Comparison of ENCODE assay signal across 15 cellular contexts in the genomic region with DNA sequence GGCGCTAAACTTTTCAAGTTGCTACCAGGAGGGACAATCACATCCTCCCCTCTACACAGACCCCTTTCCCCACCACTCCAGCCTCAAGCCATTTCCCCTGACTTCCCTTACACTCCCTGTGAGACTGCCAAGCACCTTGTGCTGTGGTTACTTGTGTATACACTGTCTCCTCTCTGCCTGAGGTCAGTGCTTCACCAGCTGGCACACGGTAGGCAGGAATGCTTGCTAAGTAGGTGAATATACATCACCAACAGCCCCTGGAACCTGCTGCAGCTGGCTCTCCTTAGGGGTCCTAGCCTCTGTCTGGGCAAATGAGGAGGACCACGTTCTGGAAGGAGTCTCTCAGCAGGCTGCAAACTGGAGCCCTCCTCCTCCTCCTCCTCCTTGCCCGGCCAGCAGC.
"Had no signal": no experiment of that assay in that cellular context is flagged by ENCODE, and none has a peak within 500 bp of the region (broad histone marks: within the 10 kb centered on the region; RNA-seq: fewer than 3 reads in every experiment).

No MANE protein-coding gene starts in this region.

- H3K36me3 ChIP-seq: cardiac muscle cell, gastrocnemius medialis, left ventricle myocardium inferior, tibial nerve had no signal

- H3K27ac ChIP-seq: cardiac muscle cell, gastrocnemius medialis, left ventricle myocardium inferior, skin epidermis, tibial nerve had no signal

- H3K27ac Mint-ChIP-seq: activated B cell treated with CpG ODN at 0.5 μM for 24 hours; activated naive CD4-positive, alpha-beta T cell treated with anti-CD3 and anti-CD28 coated beads, Interleukin-2, amount 10 ng/mL, durations not matched to agents 7 days and 5 days; activated T-helper 17 cell treated with anti-CD3 and anti-CD28 coated beads, Interleukin-2, amount 50 U/mL, for 72 hours; memory B cell; nephron; T-helper 17 cell had no signal

- H3K36me3 Mint-ChIP-seq: activated naive CD4-positive, alpha-beta T cell treated with anti-CD3 and anti-CD28 coated beads, Interleukin-2, amount 10 ng/mL, durations not matched to agents 7 days and 5 days had no signal

- H3K4me1 Mint-ChIP-seq: activated B cell treated with CpG ODN at 0.5 μM for 24 hours; activated naive CD4-positive, alpha-beta T cell treated with anti-CD3 and anti-CD28 coated beads, Interleukin-2, amount 10 ng/mL, durations not matched to agents 7 days and 5 days; memory B cell had no signal

- H3K27me3 ChIP-seq: cardiac muscle cell had no signal

- H3K4me3 ChIP-seq: cardiac muscle cell, gastrocnemius medialis, left ventricle myocardium inferior, skin epidermis, tibial nerve had no signal

- H3K9me3 Mint-ChIP-seq: activated B cell treated with CpG ODN at 0.5 μM for 24 hours; activated naive CD4-positive, alpha-beta T cell treated with anti-CD3 and anti-CD28 coated beads, Interleukin-2, amount 10 ng/mL, durations not matched to agents 7 days and 5 days; activated T-helper 17 cell treated with anti-CD3 and anti-CD28 coated beads, Interleukin-2, amount 50 U/mL, for 72 hours; memory B cell; nephron had no signal

- DNase-seq: activated B cell treated with CpG ODN at 0.5 μM for 24 hours; activated CD4-positive, alpha-beta T cell treated with anti-CD3 and anti-CD28 coated beads, Interleukin-2, amount 50 U/mL, for 1 hour; activated naive CD4-positive, alpha-beta T cell treated with anti-CD3 and anti-CD28 coated beads, Interleukin-2, amount 10 ng/mL, durations not matched to agents 7 days and 5 days; activated T-cell treated with anti-CD3 and anti-CD28 coated beads for 4 hours; effector memory CD4-positive, alpha-beta T cell; gastrocnemius medialis; left ventricle myocardium inferior; retina; T-helper 17 cell had no signal

- ATAC-seq: activated T-helper 17 cell treated with anti-CD3 and anti-CD28 coated beads, Interleukin-2, amount 50 U/mL, for 72 hours; gastrocnemius medialis; T-helper 17 cell had no signal

- H3K4me1 ChIP-seq: gastrocnemius medialis, left ventricle myocardium inferior had no signal

- H3K4me3 Mint-ChIP-seq: activated B cell treated with CpG ODN at 0.5 μM for 24 hours; activated naive CD4-positive, alpha-beta T cell treated with anti-CD3 and anti-CD28 coated beads, Interleukin-2, amount 10 ng/mL, durations not matched to agents 7 days and 5 days; activated T-helper 17 cell treated with anti-CD3 and anti-CD28 coated beads, Interleukin-2, amount 50 U/mL, for 72 hours; memory B cell; nephron; T-helper 17 cell had no signal

- H3K9me3 ChIP-seq: gastrocnemius medialis, left ventricle myocardium inferior, tibial nerve had no signal
